ENCODE assay signal across 1 cellular context in the genomic region with DNA sequence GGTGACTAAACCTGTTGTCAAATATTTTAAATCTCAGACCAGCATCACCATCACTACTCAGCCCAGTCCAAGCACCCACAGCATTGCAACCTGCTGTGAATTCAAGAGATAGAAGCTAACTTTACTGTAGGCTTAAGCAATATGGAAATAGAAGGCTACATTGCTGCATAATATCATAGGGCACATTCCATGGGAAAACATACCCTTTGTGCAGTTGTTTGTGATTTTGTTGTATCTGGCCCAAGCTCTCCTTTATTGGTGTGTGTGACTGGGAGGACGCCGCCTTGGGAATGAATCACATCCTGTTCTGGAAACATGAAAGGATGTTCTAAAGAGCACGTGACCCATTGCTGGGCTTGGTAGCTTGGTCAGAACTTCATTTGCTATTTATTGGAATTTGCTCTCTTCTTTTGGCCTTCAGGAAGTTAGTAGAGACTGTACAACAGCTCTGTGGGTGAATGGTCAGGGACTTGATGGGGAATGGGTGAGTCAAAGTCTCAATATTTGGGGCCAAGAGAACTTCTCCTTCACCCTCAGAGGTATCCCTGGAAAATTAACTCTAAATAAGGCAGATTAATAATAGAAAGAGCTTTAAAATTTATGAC.
A peak's percentile ranks its signal among the peaks of the same experiment; 100 is the strongest.
TF ChIP-seq lines count a peak whose summit lies in the region.

No MANE protein-coding gene starts in this region.

TF ChIP-seq in HepG2, 621 proteins besides CTCF, POLR2A, EP300 and RAD21 (continued from another document and continues in another):
- TF ChIP-seq, protein P1, sequence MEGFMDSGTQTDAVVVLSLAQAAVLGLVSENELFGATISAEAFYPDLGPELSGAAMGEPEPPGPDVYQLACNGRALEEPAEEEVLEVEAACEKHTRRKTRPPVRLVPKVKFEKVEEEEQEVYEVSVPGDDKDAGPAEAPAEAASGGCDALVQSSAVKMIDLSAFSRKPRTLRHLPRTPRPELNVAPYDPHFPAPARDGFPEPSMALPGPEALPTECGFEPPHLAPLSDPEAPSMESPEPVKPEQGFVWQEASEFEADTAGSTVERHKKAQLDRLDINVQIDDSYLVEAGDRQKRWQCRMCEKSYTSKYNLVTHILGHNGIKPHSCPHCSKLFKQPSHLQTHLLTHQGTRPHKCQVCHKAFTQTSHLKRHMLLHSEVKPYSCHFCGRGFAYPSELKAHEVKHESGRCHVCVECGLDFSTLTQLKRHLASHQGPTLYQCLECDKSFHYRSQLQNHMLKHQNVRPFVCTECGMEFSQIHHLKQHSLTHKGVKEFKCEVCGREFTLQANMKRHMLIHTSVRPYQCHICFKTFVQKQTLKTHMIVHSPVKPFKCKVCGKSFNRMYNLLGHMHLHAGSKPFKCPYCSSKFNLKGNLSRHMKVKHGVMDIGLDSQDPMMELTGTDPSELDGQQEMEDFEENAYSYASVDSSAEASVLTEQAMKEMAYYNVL (CRISPR knock-in tag; IDR thresholded peaks at IDR 0.05; ENCODE audit: borderline replicate concordance) = no peak
- TF ChIP-seq ZNF737 (CRISPR knock-in tag; IDR thresholded peaks at IDR 0.05; ENCODE audit: borderline replicate concordance) = no peak
- 0 out of 2 replicates have a peak, but pooled peaks have one; percentile 79 for TF ChIP-seq ZNF34 (CRISPR knock-in tag; IDR thresholded peaks at IDR 0.05; ENCODE audit: borderline replicate concordance)
- no peak for TF ChIP-seq CBX2 (IDR thresholded peaks at IDR 0.05; ENCODE audit: low read depth, low read length)
- TF ChIP-seq CBX2 (CRISPR knock-in tag; IDR thresholded peaks at IDR 0.05; ENCODE audit: low read depth) = no peak
- TF ChIP-seq ZSCAN25 (CRISPR knock-in tag; IDR thresholded peaks at IDR 0.05) = peak; percentile 71
- no peak for TF ChIP-seq SRF (IDR thresholded peaks at IDR 0.05; ENCODE audit: low read depth, low read length)
- TF ChIP-seq, protein P2, sequence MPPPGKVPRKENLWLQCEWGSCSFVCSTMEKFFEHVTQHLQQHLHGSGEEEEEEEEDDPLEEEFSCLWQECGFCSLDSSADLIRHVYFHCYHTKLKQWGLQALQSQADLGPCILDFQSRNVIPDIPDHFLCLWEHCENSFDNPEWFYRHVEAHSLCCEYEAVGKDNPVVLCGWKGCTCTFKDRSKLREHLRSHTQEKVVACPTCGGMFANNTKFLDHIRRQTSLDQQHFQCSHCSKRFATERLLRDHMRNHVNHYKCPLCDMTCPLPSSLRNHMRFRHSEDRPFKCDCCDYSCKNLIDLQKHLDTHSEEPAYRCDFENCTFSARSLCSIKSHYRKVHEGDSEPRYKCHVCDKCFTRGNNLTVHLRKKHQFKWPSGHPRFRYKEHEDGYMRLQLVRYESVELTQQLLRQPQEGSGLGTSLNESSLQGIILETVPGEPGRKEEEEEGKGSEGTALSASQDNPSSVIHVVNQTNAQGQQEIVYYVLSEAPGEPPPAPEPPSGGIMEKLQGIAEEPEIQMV (CRISPR knock-in tag; IDR thresholded peaks at IDR 0.05; ENCODE audit: low read depth) = no peak
- TF ChIP-seq GTF2F1 (IDR thresholded peaks at IDR 0.05; ENCODE audit: low read length) = peak; percentile 13; the same call in 1 of the 2 replicates
- TF ChIP-seq ZNF546 (CRISPR knock-in tag; conservative IDR thresholded peaks at IDR 0.05) = no peak
- no peak for TF ChIP-seq ZFP36L1 (CRISPR knock-in tag; IDR thresholded peaks at IDR 0.05)
- TF ChIP-seq, protein P3, sequence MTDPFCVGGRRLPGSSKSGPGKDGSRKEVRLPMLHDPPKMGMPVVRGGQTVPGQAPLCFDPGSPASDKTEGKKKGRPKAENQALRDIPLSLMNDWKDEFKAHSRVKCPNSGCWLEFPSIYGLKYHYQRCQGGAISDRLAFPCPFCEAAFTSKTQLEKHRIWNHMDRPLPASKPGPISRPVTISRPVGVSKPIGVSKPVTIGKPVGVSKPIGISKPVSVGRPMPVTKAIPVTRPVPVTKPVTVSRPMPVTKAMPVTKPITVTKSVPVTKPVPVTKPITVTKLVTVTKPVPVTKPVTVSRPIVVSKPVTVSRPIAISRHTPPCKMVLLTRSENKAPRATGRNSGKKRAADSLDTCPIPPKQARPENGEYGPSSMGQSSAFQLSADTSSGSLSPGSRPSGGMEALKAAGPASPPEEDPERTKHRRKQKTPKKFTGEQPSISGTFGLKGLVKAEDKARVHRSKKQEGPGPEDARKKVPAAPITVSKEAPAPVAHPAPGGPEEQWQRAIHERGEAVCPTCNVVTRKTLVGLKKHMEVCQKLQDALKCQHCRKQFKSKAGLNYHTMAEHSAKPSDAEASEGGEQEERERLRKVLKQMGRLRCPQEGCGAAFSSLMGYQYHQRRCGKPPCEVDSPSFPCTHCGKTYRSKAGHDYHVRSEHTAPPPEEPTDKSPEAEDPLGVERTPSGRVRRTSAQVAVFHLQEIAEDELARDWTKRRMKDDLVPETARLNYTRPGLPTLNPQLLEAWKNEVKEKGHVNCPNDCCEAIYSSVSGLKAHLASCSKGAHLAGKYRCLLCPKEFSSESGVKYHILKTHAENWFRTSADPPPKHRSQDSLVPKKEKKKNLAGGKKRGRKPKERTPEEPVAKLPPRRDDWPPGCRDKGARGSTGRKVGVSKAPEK (CRISPR knock-in tag; IDR thresholded peaks at IDR 0.05; ENCODE audit: borderline replicate concordance) = no peak
- 0 out of 2 replicates have a peak, but pooled peaks have one; percentile 29 for TF ChIP-seq NFYB (CRISPR knock-in tag; IDR thresholded peaks at IDR 0.05)
- no peak for TF ChIP-seq ASH2L (IDR thresholded peaks at IDR 0.05; ENCODE audit: insufficient read length, low read depth, low read length)
- TF ChIP-seq NFIB (CRISPR knock-in tag; IDR thresholded peaks at IDR 0.05; ENCODE audit: borderline replicate concordance) = no peak
- TF ChIP-seq PTBP1 (IDR thresholded peaks at IDR 0.05; ENCODE audit: low read depth, low read length, poor library complexity, severe bottlenecking) = no peak
- TF ChIP-seq ZNF782 (CRISPR knock-in tag; IDR thresholded peaks at IDR 0.05; ENCODE audit: borderline replicate concordance) = no peak
- TF ChIP-seq NBN (conservative IDR thresholded peaks at IDR 0.05) = no peak
- no peak for TF ChIP-seq ZBTB38 (CRISPR knock-in tag; IDR thresholded peaks at IDR 0.05)
- peak; percentile 63; the same call in 1 of the 2 replicates for TF ChIP-seq ZNF816 (CRISPR knock-in tag; IDR thresholded peaks at IDR 0.05; ENCODE audit: borderline replicate concordance)
- TF ChIP-seq MIER2 (CRISPR knock-in tag; IDR thresholded peaks at IDR 0.05) = no peak
- TF ChIP-seq TCF7 (IDR thresholded peaks at IDR 0.05; ENCODE audit: low read depth) = peak; percentile 96
- no peak for TF ChIP-seq SP2 (CRISPR knock-in tag; IDR thresholded peaks at IDR 0.05)
- no peak for TF ChIP-seq ZNF432 (CRISPR knock-in tag; IDR thresholded peaks at IDR 0.05; ENCODE audit: borderline replicate concordance)
- TF ChIP-seq RXRB (CRISPR knock-in tag; IDR thresholded peaks at IDR 0.05; ENCODE audit: borderline replicate concordance) = peak; percentile 89
- TF ChIP-seq, protein P4, sequence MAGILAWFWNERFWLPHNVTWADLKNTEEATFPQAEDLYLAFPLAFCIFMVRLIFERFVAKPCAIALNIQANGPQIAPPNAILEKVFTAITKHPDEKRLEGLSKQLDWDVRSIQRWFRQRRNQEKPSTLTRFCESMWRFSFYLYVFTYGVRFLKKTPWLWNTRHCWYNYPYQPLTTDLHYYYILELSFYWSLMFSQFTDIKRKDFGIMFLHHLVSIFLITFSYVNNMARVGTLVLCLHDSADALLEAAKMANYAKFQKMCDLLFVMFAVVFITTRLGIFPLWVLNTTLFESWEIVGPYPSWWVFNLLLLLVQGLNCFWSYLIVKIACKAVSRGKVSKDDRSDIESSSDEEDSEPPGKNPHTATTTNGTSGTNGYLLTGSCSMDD (CRISPR knock-in tag; IDR thresholded peaks at IDR 0.05) = no peak
- TF ChIP-seq DNMT3B (CRISPR knock-in tag; conservative IDR thresholded peaks at IDR 0.05) = peak; percentile 96
- TF ChIP-seq MTF2 (CRISPR knock-in tag; IDR thresholded peaks at IDR 0.05; ENCODE audit: borderline replicate concordance) = no peak
- TF ChIP-seq ONECUT2 (CRISPR knock-in tag; IDR thresholded peaks at IDR 0.05) = peak; percentile 45; the same call in 1 of the 2 replicates
- no peak for TF ChIP-seq SRSF1 (optimal IDR thresholded peaks at IDR 0.05; ENCODE audit: low read depth, low read length)
- TF ChIP-seq RFX1 (IDR thresholded peaks at IDR 0.05) = no peak
- TF ChIP-seq, protein P5, sequence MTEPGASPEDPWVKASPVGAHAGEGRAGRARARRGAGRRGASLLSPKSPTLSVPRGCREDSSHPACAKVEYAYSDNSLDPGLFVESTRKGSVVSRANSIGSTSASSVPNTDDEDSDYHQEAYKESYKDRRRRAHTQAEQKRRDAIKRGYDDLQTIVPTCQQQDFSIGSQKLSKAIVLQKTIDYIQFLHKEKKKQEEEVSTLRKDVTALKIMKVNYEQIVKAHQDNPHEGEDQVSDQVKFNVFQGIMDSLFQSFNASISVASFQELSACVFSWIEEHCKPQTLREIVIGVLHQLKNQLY (CRISPR knock-in tag; IDR thresholded peaks at IDR 0.05) = peak; percentile 99
- TF ChIP-seq, protein P6, sequence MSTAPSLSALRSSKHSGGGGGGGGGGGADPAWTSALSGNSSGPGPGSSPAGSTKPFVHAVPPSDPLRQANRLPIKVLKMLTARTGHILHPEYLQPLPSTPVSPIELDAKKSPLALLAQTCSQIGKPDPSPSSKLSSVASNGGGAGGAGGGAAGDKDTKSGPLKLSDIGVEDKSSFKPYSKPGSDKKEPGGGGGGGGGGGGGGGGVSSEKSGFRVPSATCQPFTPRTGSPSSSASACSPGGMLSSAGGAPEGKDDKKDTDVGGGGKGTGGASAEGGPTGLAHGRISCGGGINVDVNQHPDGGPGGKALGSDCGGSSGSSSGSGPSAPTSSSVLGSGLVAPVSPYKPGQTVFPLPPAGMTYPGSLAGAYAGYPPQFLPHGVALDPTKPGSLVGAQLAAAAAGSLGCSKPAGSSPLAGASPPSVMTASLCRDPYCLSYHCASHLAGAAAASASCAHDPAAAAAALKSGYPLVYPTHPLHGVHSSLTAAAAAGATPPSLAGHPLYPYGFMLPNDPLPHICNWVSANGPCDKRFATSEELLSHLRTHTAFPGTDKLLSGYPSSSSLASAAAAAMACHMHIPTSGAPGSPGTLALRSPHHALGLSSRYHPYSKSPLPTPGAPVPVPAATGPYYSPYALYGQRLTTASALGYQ (CRISPR knock-in tag; IDR thresholded peaks at IDR 0.05) = peak; percentile 41
- TF ChIP-seq PAX8 (CRISPR knock-in tag; IDR thresholded peaks at IDR 0.05; ENCODE audit: borderline replicate concordance) = no peak
- no peak for TF ChIP-seq ZNF552 (CRISPR knock-in tag; IDR thresholded peaks at IDR 0.05; ENCODE audit: borderline replicate concordance)
- TF ChIP-seq HMGA1 (CRISPR knock-in tag; conservative IDR thresholded peaks at IDR 0.05) = no peak
- TF ChIP-seq ZNF232 (CRISPR knock-in tag; IDR thresholded peaks at IDR 0.05; ENCODE audit: borderline replicate concordance) = 0 out of 2 replicates have a peak, but pooled peaks have one; percentile 38
- no peak for TF ChIP-seq ZNF589 (CRISPR knock-in tag; conservative IDR thresholded peaks at IDR 0.05)
- TF ChIP-seq ZNF577 (CRISPR knock-in tag; IDR thresholded peaks at IDR 0.05; ENCODE audit: borderline replicate concordance, low read depth) = no peak
- no peak for TF ChIP-seq MLLT10 (CRISPR knock-in tag; IDR thresholded peaks at IDR 0.05)
- peak; percentile 22; the same call in 1 of the 2 replicates for TF ChIP-seq POLR2AphosphoS5 (IDR thresholded peaks at IDR 0.05; ENCODE audit: low read depth, low read length)
- TF ChIP-seq ZBTB8A (CRISPR knock-in tag; IDR thresholded peaks at IDR 0.05; ENCODE audit: borderline replicate concordance, low read depth) = no peak
- peak; percentile 85 for TF ChIP-seq CEBPB (IDR thresholded peaks at IDR 0.05; ENCODE audit: borderline replicate concordance, low read depth, low read length)
- TF ChIP-seq PHF5A (CRISPR knock-in tag; IDR thresholded peaks at IDR 0.05; ENCODE audit: low read depth, unreplicated experiment) = peak; percentile 59
- no peak for TF ChIP-seq ZNF24 (IDR thresholded peaks at IDR 0.05)
- TF ChIP-seq HOXA9 (CRISPR knock-in tag; IDR thresholded peaks at IDR 0.05; ENCODE audit: borderline replicate concordance) = no peak
- TF ChIP-seq, protein P7, sequence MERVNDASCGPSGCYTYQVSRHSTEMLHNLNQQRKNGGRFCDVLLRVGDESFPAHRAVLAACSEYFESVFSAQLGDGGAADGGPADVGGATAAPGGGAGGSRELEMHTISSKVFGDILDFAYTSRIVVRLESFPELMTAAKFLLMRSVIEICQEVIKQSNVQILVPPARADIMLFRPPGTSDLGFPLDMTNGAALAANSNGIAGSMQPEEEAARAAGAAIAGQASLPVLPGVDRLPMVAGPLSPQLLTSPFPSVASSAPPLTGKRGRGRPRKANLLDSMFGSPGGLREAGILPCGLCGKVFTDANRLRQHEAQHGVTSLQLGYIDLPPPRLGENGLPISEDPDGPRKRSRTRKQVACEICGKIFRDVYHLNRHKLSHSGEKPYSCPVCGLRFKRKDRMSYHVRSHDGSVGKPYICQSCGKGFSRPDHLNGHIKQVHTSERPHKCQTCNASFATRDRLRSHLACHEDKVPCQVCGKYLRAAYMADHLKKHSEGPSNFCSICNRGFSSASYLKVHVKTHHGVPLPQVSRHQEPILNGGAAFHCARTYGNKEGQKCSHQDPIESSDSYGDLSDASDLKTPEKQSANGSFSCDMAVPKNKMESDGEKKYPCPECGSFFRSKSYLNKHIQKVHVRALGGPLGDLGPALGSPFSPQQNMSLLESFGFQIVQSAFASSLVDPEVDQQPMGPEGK (CRISPR knock-in tag; IDR thresholded peaks at IDR 0.05) = no peak
- TF ChIP-seq ZBTB1 (CRISPR knock-in tag; IDR thresholded peaks at IDR 0.05; ENCODE audit: borderline replicate concordance) = no peak
- TF ChIP-seq, protein P8, sequence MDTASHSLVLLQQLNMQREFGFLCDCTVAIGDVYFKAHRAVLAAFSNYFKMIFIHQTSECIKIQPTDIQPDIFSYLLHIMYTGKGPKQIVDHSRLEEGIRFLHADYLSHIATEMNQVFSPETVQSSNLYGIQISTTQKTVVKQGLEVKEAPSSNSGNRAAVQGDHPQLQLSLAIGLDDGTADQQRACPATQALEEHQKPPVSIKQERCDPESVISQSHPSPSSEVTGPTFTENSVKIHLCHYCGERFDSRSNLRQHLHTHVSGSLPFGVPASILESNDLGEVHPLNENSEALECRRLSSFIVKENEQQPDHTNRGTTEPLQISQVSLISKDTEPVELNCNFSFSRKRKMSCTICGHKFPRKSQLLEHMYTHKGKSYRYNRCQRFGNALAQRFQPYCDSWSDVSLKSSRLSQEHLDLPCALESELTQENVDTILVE (CRISPR knock-in tag; IDR thresholded peaks at IDR 0.05) = 0 out of 2 replicates have a peak, but pooled peaks have one; percentile 23
- TF ChIP-seq AGO1 (IDR thresholded peaks at IDR 0.05; ENCODE audit: low read depth, low read length, poor library complexity, severe bottlenecking) = no peak
- TF ChIP-seq ZNF773 (CRISPR knock-in tag; IDR thresholded peaks at IDR 0.05; ENCODE audit: borderline replicate concordance) = no peak
- TF ChIP-seq, protein P9, sequence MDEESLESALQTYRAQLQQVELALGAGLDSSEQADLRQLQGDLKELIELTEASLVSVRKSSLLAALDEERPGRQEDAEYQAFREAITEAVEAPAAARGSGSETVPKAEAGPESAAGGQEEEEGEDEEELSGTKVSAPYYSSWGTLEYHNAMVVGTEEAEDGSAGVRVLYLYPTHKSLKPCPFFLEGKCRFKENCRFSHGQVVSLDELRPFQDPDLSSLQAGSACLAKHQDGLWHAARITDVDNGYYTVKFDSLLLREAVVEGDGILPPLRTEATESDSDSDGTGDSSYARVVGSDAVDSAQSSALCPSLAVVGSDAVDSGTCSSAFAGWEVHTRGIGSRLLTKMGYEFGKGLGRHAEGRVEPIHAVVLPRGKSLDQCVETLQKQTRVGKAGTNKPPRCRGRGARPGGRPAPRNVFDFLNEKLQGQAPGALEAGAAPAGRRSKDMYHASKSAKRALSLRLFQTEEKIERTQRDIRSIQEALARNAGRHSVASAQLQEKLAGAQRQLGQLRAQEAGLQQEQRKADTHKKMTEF (CRISPR knock-in tag; IDR thresholded peaks at IDR 0.05) = peak; percentile 86
